ENCODE assay signal across 10 cellular contexts in the genomic region with DNA sequence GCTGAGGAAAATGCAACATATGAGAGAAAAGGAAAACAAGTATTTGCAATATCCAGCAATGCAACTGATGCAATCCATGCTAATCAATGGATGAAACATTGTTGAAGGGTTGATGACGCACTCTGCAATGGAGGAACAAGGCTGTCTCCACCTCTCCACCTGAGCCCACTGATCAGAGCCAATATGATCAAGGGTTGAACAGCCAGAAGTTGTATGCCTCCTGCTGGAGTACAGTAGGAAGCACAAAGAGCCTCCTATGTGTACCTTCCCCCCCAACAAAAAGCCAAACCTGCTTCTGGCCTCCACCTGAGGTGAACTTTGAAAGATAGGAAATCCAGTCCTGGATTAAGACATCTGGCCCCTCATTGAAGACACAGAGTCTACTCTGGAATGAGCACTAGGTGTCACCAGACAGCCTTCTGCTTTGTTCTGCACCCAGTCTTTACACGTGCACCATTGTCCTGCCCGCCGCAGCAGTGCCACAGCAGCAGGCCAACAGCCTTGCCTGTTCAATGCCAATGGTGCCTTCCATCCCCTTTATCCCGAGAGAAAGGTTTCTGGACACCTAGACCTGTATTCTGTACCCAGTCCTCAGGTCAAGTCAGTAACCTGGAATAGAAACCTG. TPM values are rescaled to one million over a fixed set of nuclear protein-coding genes. Genes with fewer than 3 reads are reported as not detected.
DNase-seq lines count a peak whose midpoint lies in the region; ATAC-seq, FAIRE-seq and TF ChIP-seq lines count a peak whose summit lies in the region.
"Not testable (repeated sequence)": the region's sequence is repeated elsewhere in the genome, so short reads cannot be mapped to it uniquely, and the experiment has no call there.
"Had no signal": no experiment of that assay in that cellular context is flagged by ENCODE, and none has a peak within 500 bp of the region (broad histone marks: within the 10 kb centered on the region; RNA-seq: fewer than 3 reads in every experiment).

No MANE protein-coding gene starts in this region.

- ATAC-seq in HCT116: peak; percentile 75
- peak; percentile 85 for ATAC-seq in Panc1
- peak; percentile 54 for ATAC-seq in foreskin keratinocyte
- ATAC-seq in left lung: peak; percentile 29
- peak; percentile 69 to 74 for ATAC-seq in stimulated activated naive B cell treated with anti-CD40 and anti-IgM and Interleukin-4, amounts not matched to agents 10 μg/mL and 1 μg/mL and 100 μg/mL, for 72 hours (replicated peaks)

- TF ChIP-seq RAD21 in HCT116 (IDR thresholded peaks at IDR 0.05; ENCODE audit: low read depth): not testable (repeated sequence)

- RAD21 ChIA-PET in HCT116 (lab: Charles Lee; ENCODE audit: low non-redundant PET in 1 of 2, low total read pairs in 2 of 2, uncharacterized antibody in 2 of 2, unreplicated experiment in 2 of 2): not testable (repeated sequence)

- not testable (repeated sequence) for H3K9me3 ChIP-seq in HCT116 (ENCODE audit: control insufficient read depth in 1 of 2, insufficient read depth in 1 of 2, low read depth in 1 of 2, low read length in 2 of 2); Panc1 (ENCODE audit: control insufficient read depth, insufficient read depth, low read depth, low read length); astrocyte (ENCODE audit: insufficient read depth, low read depth, low read length); left lung

- not testable (repeated sequence) for H3K4me1 ChIP-seq in HCT116 (ENCODE audit: control insufficient read depth in 1 of 2, insufficient read depth in 2 of 2, low read length in 2 of 2); Panc1 (ENCODE audit: control insufficient read depth, insufficient read depth, low read length); astrocyte (ENCODE audit: insufficient read depth, low read length); foreskin keratinocyte; left lung

- DNase-seq in GM18507 (ENCODE audit: extremely low spot score, insufficient read length, low read depth); HCT116 (ENCODE audit: low read depth, low spot score); Panc1 (ENCODE audit: low read depth, low spot score); astrocyte (ENCODE audit: low read depth); foreskin keratinocyte; left lung; stimulated activated naive B cell treated with anti-CD40 and anti-IgM and Interleukin-4, amounts not matched to agents 10 μg/mL and 1 μg/mL and 100 μg/mL, for 72 hours: not testable (repeated sequence)

- not testable (repeated sequence) for TF ChIP-seq POLR2A in HCT116 (IDR thresholded peaks at IDR 0.05; ENCODE audit: borderline replicate concordance, extremely low read depth, insufficient read depth, insufficient read length)

- not testable (repeated sequence) for H4K20me1 ChIP-seq in HCT116 (ENCODE audit: insufficient read depth); astrocyte (ENCODE audit: insufficient read depth, low read length)

- intact Hi-C loops in HCT116 (cut with micrococcal nuclease); Panc1 (cut with micrococcal nuclease; ENCODE audit: unreplicated experiment); left lung (cut with DNase I): not testable (repeated sequence)

- not testable (repeated sequence) for H2AFZ ChIP-seq in HCT116 (ENCODE audit: low read depth, low read length, poor library complexity, severe bottlenecking); astrocyte (ENCODE audit: low read depth, low read length)

- not testable (repeated sequence) for BruUV-seq in HCT116 (replicated peaks; lab: Mats Ljungman, UMichigan); Panc1 (replicated peaks; lab: Mats Ljungman, UMichigan)

- not testable (repeated sequence) for H3K4me1 Mint-ChIP-seq in astrocyte (ENCODE audit: low read depth, unreplicated experiment); stimulated activated naive B cell treated with anti-CD40 and anti-IgM and Interleukin-4, amounts not matched to agents 10 μg/mL and 1 μg/mL and 100 μg/mL, for 72 hours

- not testable (repeated sequence) for H3K9me2 ChIP-seq in HCT116 (ENCODE audit: insufficient read depth)

- not testable (repeated sequence) for H3K27me3 Mint-ChIP-seq in astrocyte (ENCODE audit: low read depth, unreplicated experiment); stimulated activated naive B cell treated with anti-CD40 and anti-IgM and Interleukin-4, amounts not matched to agents 10 μg/mL and 1 μg/mL and 100 μg/mL, for 72 hours

- not testable (repeated sequence) for H3K27me3 ChIP-seq in HCT116 (ENCODE audit: insufficient read depth, low read length); Panc1 (ENCODE audit: control insufficient read depth, insufficient read depth, low read length); astrocyte (ENCODE audit: insufficient read depth, low read length); foreskin keratinocyte; left lung

- not testable (repeated sequence) for H3K36me3 Mint-ChIP-seq in astrocyte (ENCODE audit: low read depth, unreplicated experiment); stimulated activated naive B cell treated with anti-CD40 and anti-IgM and Interleukin-4, amounts not matched to agents 10 μg/mL and 1 μg/mL and 100 μg/mL, for 72 hours

- not testable (repeated sequence) for H3K36me3 ChIP-seq in HCT116 (ENCODE audit: control insufficient read depth in 1 of 2, insufficient read depth in 2 of 2, low read length in 2 of 2); Panc1 (ENCODE audit: control insufficient read depth, insufficient read depth, low read length); astrocyte (ENCODE audit: insufficient read depth, low read length); left lung

- TF ChIP-seq CTCF in HCT116 (IDR thresholded peaks at IDR 0.05 in 2 of 3, conservative IDR thresholded peaks at IDR 0.05 in 1 of 3; ENCODE audit: borderline replicate concordance in 1 of 3, insufficient read depth in 1 of 3, low read depth in 2 of 3, low read length in 2 of 3); Panc1 (IDR thresholded peaks at IDR 0.05); astrocyte (IDR thresholded peaks at IDR 0.05; ENCODE audit: insufficient read depth, low read depth, low read length); foreskin keratinocyte (conservative IDR thresholded peaks at IDR 0.05); left lung (IDR thresholded peaks at IDR 0.05): not testable (repeated sequence)

- not testable (repeated sequence) for H3K27ac ChIP-seq in HCT116 (ENCODE audit: low read depth, low read length); Panc1 (ENCODE audit: low read length); astrocyte (ENCODE audit: low read depth, low read length); foreskin keratinocyte; left lung

- in situ Hi-C loops in Panc1 (cut with HindIII; ENCODE audit: low pct_unique_long_range_greater_than_20kb, low sequenced_read_pairs): not testable (repeated sequence)

- H3K27ac Mint-ChIP-seq in astrocyte (ENCODE audit: unreplicated experiment); stimulated activated naive B cell treated with anti-CD40 and anti-IgM and Interleukin-4, amounts not matched to agents 10 μg/mL and 1 μg/mL and 100 μg/mL, for 72 hours: not testable (repeated sequence)

- H3K9ac ChIP-seq in HCT116 (ENCODE audit: low read length); astrocyte (ENCODE audit: low read length): not testable (repeated sequence)

- not testable (repeated sequence) for H3K9me3 Mint-ChIP-seq in astrocyte (ENCODE audit: unreplicated experiment); stimulated activated naive B cell treated with anti-CD40 and anti-IgM and Interleukin-4, amounts not matched to agents 10 μg/mL and 1 μg/mL and 100 μg/mL, for 72 hours

- not testable (repeated sequence) for H3K4me2 ChIP-seq in HCT116 (ENCODE audit: low read length); astrocyte (ENCODE audit: low read length)

- not testable (repeated sequence) for H3K4me3 ChIP-seq in HCT116 (replicated peaks in 1 of 2; ENCODE audit: low read depth in 1 of 2, low read length in 2 of 2); Panc1 (ENCODE audit: low read depth in 2 of 2, low read length in 2 of 2); astrocyte (ENCODE audit: insufficient read depth, low read depth, low read length); left lung

- CTCF ChIA-PET in HCT116 (lab: Charles Lee); Panc1 (lab: Charles Lee): not testable (repeated sequence)

- FAIRE-seq in GM18507 (lab: Jason Lieb, UNC): peak; percentile 91
- peak; percentile 96 for FAIRE-seq in astrocyte (lab: Jason Lieb, UNC)

- H3K79me2 ChIP-seq in HCT116 (ENCODE audit: insufficient read depth, low read length); astrocyte (ENCODE audit: insufficient read depth, low read length): not testable (repeated sequence)

- H3K4me3 Mint-ChIP-seq in astrocyte (ENCODE audit: unreplicated experiment); stimulated activated naive B cell treated with anti-CD40 and anti-IgM and Interleukin-4, amounts not matched to agents 10 μg/mL and 1 μg/mL and 100 μg/mL, for 72 hours: not testable (repeated sequence)

- POLR2A ChIA-PET in HCT116 (lab: Charles Lee); Panc1 (lab: Charles Lee): not testable (repeated sequence)

RNA-seq across cellular contexts. Expression of a gene that starts 24.8 kb away (rescaled TPM):
- 15.2 TPM for total RNA-seq in HCT116 (2021; ENCODE audit: unreplicated experiment)
- polyA plus RNA-seq in HCT116 (2012): 9.9 and 10.1 TPM in 2 replicates
- total RNA-seq in Panc1 (2021; ENCODE audit: unreplicated experiment): 27.3 TPM
- 39.1 TPM for polyA plus RNA-seq in Panc1 (2012; ENCODE audit: insufficient read length)
- total RNA-seq in astrocyte: 28.8 and 32.5 TPM in 2 replicates
- 12.6 and 15.3 TPM in 2 replicates for total RNA-seq in foreskin keratinocyte
- 11.3 and 11.9 TPM in 2 replicates for polyA plus RNA-seq in foreskin keratinocyte
- total RNA-seq in left lung: 10 to 100 TPM; 20.0 to 20.7 TPM

RNA-seq across cellular contexts. Expression of a gene that starts 55.5 kb away (rescaled TPM):
- total RNA-seq in HCT116 (2021; ENCODE audit: unreplicated experiment) (not detected), Panc1 (2021; ENCODE audit: unreplicated experiment) (not detected), astrocyte (not detected in 2 replicates), foreskin keratinocyte (not detected in 2 replicates), left lung (not detected)
- polyA plus RNA-seq in HCT116 (2012): not detected in 2 replicates
- polyA plus RNA-seq in Panc1 (2012; ENCODE audit: insufficient read length): not detected
- polyA plus RNA-seq in foreskin keratinocyte: not detected in 2 replicates
- total RNA-seq: G401, H9, SJSA1 had no signal

Comparison
In these comparisons a context has a peak if more than half of its experiments do, and no peak if none do; other contexts are left out.
1. ATAC-seq: peak in every context shown above with its lines; median percentile 85 in Panc1; 75 in HCT116; 72 in stimulated activated naive B cell treated with anti-CD40 and anti-IgM and Interleukin-4, amounts not matched to agents 10 μg/mL and 1 μg/mL and 100 μg/mL, for 72 hours; 54 in foreskin keratinocyte; 29 in left lung.